Comparison of ENCODE assay signal across 9 cellular contexts in the genomic region with DNA sequence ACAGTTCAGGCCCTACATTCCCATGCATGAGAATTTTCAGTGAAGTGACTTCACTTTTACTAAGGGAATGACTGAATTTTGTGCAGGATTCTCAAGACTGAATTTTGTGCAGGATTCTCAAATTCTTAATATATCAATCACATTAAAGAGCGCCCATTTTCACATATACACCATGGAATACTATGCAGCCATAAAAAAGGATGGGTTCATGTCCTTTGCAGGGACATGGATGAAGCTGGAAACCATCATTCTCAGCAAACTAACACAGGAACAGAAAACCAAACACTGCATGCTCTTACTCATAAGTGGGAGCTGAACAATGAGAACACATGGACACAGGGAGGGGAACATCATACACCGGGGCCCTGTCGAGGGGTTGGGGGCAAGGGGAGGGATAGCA. TPM values are rescaled to one million over a fixed set of nuclear protein-coding genes. Genes with fewer than 3 reads are reported as not detected.
DNase-seq lines count a peak whose midpoint lies in the region; ATAC-seq and TF ChIP-seq lines count a peak whose summit lies in the region.
"Not testable (repeated sequence)": the region's sequence is repeated elsewhere in the genome, so short reads cannot be mapped to it uniquely, and the experiment has no call there.
"Had no signal": no experiment of that assay in that cellular context is flagged by ENCODE, and none has a peak within 500 bp of the region (broad histone marks: within the 10 kb centered on the region; RNA-seq: fewer than 3 reads in every experiment).

No MANE protein-coding gene starts in this region.

- not testable (repeated sequence) for H3K36me3 ChIP-seq in HEK293 (ENCODE audit: control insufficient read depth in 2 of 2, insufficient read depth in 1 of 2, low read length in 2 of 2)

- intact Hi-C loops in Right ventricle myocardium inferior (cut with DNase I): not testable (repeated sequence)

- POLR2A ChIA-PET in HEK293 (lab: Yijun Ruan, JAX): not testable (repeated sequence)

- H3K4me1 ChIP-seq in HEK293 (ENCODE audit: control insufficient read depth, insufficient read depth, low read length): not testable (repeated sequence)

- not testable (repeated sequence) for TF ChIP-seq CTCF in HEK293 (tag by site-specific recombination; IDR thresholded peaks at IDR 0.05)

- not testable (repeated sequence) for ATAC-seq in Right ventricle myocardium inferior

- CTCF ChIA-PET in HEK293 (lab: Yijun Ruan, JAX): not testable (repeated sequence)

- H3K27ac ChIP-seq in HEK293 (ENCODE audit: extremely low read depth, low read depth, low read length): not testable (repeated sequence)

- DNase-seq in Right ventricle myocardium inferior (ENCODE audit: missing footprints): peak; percentile 30

- H3K9me3 ChIP-seq in HEK293 (ENCODE audit: control insufficient read depth, insufficient read depth, low read depth, low read length): not testable (repeated sequence)

- H3K4me3 ChIP-seq in HEK293 (ENCODE audit: low read depth, low read length): not testable (repeated sequence)

TF ChIP-seq in HEK293, 187 proteins besides CTCF, POLR2A, EP300 and RAD21:
- TF ChIP-seq ZNF202 (tag by site-specific recombination; IDR thresholded peaks at IDR 0.05; ENCODE audit: borderline replicate concordance): peak; percentile 41; the same call in 1 of the 2 replicates
- TF ChIP-seq ZNF146 (tag by site-specific recombination; IDR thresholded peaks at IDR 0.05): peak; percentile 93

RNA-seq across cellular contexts. Expression of a gene that starts 31.4 kb away (rescaled TPM):
- 0.60 TPM for total RNA-seq in Right ventricle myocardium inferior
- total RNA-seq: B cell; Caco-2; CD4-positive, alpha-beta memory T cell; CD4-positive, alpha-beta T cell; CD4-positive, CD25-positive, alpha-beta regulatory T cell; CD8-positive, alpha-beta memory T cell; CD8-positive, alpha-beta T cell had no signal

RNA-seq across cellular contexts. Expression of a gene that starts 33.4 kb away (rescaled TPM):
- total RNA-seq in Right ventricle myocardium inferior: 1.3 TPM
- total RNA-seq: B cell; CD4-positive, alpha-beta memory T cell; CD4-positive, alpha-beta T cell; CD4-positive, CD25-positive, alpha-beta regulatory T cell; CD8-positive, alpha-beta memory T cell; CD8-positive, alpha-beta T cell had no signal
